1 cellular context compared by ENCODE assay signal in the genomic region with DNA sequence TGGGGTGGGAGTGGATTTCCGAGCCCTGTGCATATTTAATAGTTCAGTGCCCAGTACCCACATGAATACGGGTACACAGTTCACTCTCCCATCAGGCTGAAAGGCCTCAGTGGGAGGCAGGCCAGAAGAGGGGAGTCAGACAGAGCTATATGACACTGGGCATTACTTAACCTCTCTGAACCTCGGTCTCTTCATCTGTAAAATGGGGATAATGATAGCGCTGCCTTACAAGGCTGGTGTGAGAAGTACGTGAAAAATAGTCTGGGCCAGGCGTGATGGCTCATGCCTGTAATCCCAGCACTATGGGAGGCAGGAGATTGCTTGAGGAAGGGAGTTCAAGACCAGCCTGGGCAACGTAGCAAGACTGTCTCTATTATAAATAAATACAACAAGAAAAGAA.
TF ChIP-seq lines count a peak whose summit lies in the region.

No MANE protein-coding gene starts in this region.

TF ChIP-seq in GM23338, 12 proteins besides CTCF, POLR2A, EP300 and RAD21 (continued from another document):
- TF ChIP-seq ETS1 (IDR thresholded peaks at IDR 0.05) (no peak), EZH2 (IDR thresholded peaks at IDR 0.05; ENCODE audit: low read depth, unreplicated experiment) (no peak)
